Comparison of ENCODE assay signal across 8 cellular contexts in genomic region chr3:122245513-122246174, GRCh38.
DNase-seq lines count a peak whose midpoint lies in the region; ATAC-seq and TF ChIP-seq lines count a peak whose summit lies in the region.

No MANE protein-coding gene starts in this region.

- POLR2A ChIA-PET in CD8-positive, alpha-beta T cell (lab: Charles Lee): no interaction called here

- H3K27ac Mint-ChIP-seq in CD8-positive, alpha-beta T cell: no peak overlapping the region
- peak overlapping the region in 1 of 2 donors; percentile 72 for H3K27ac Mint-ChIP-seq in activated naive CD4-positive, alpha-beta T cell treated with anti-CD3 and anti-CD28 coated beads, Interleukin-2, amount 50 U/mL, for 72 hours

- H3K27me3 Mint-ChIP-seq in CD8-positive, alpha-beta T cell (ENCODE audit: low read depth): no peaks in the 10 kb centered on the region

- no peaks in the 10 kb centered on the region for H3K4me1 ChIP-seq in CD8-positive, alpha-beta T cell (ENCODE audit: insufficient read depth, low read length)
- no peaks in the 10 kb centered on the region for H3K4me1 ChIP-seq in muscle layer of duodenum (ENCODE audit: control insufficient read depth in 1 of 2, insufficient read depth in 2 of 2, low read length in 2 of 2)

- intact Hi-C loops in CD8-positive, alpha-beta T cell (cut with DNase I, micrococcal nuclease): no loop called here

- no peak for ATAC-seq in CD8-positive, alpha-beta T cell
- ATAC-seq in activated naive CD4-positive, alpha-beta T cell treated with anti-CD3 and anti-CD28 coated beads, Interleukin-2, amount 50 U/mL, for 72 hours: peak; percentile 67 to 81
- ATAC-seq in HG03025 (IDR thresholded peaks at IDR 0.05; ENCODE audit: low FRiP score, unreplicated experiment): no peak

- H3K9me3 Mint-ChIP-seq in CD8-positive, alpha-beta T cell: no peaks in the 10 kb centered on the region
- no peaks in the 10 kb centered on the region for H3K9me3 Mint-ChIP-seq in activated naive CD4-positive, alpha-beta T cell treated with anti-CD3 and anti-CD28 coated beads, Interleukin-2, amount 50 U/mL, for 72 hours

- peak; percentile 28 for TF ChIP-seq CTCF in CD8-positive, alpha-beta T cell (IDR thresholded peaks at IDR 0.05)

- H3K4me1 Mint-ChIP-seq in CD8-positive, alpha-beta T cell (ENCODE audit: low read depth): peaks cover 19% of the 10 kb centered on the region

- no peak overlapping the region for H3K4me3 ChIP-seq in CD8-positive, alpha-beta T cell (ENCODE audit: low read depth, low read length)
- peak overlapping the region in 1 of 2 donors; percentile 24 for H3K4me3 ChIP-seq in muscle layer of duodenum (ENCODE audit: low read depth in 1 of 2, low read length in 2 of 2)

- no peaks in the 10 kb centered on the region for H3K36me3 Mint-ChIP-seq in CD8-positive, alpha-beta T cell
- H3K36me3 Mint-ChIP-seq in activated naive CD4-positive, alpha-beta T cell treated with anti-CD3 and anti-CD28 coated beads, Interleukin-2, amount 50 U/mL, for 72 hours: no peaks in the 10 kb centered on the region

- no peaks in the 10 kb centered on the region for H3K9me3 ChIP-seq in CD8-positive, alpha-beta T cell (ENCODE audit: low read length)
- H3K9me3 ChIP-seq in muscle layer of duodenum (ENCODE audit: control insufficient read depth in 1 of 2, low read length in 2 of 2): no peaks in the 10 kb centered on the region

- no peaks in the 10 kb centered on the region for H3K36me3 ChIP-seq in CD8-positive, alpha-beta T cell (ENCODE audit: insufficient read depth, low read length)
- H3K36me3 ChIP-seq in muscle layer of duodenum (ENCODE audit: control insufficient read depth in 1 of 2, insufficient read depth in 2 of 2, low read length in 2 of 2): no peaks in the 10 kb centered on the region

- H3K27ac ChIP-seq in CD8-positive, alpha-beta T cell (ENCODE audit: low read depth, low read length): no peak overlapping the region
- H3K27ac ChIP-seq in muscle layer of duodenum (ENCODE audit: low read length): peak overlapping the region; percentile 36

- CTCF ChIA-PET in CD8-positive, alpha-beta T cell (lab: Charles Lee): no interaction called here

- no peak for DNase-seq in CD8-positive, alpha-beta T cell
- DNase-seq in HS-27A (ENCODE audit: low read depth) (peak; percentile 7), LoVo (ENCODE audit: low spot score) (no peak), NCI-H128 (lab: John Stamatoyannopoulos, UW; ENCODE audit: unreplicated experiment) (no peak), NCI-H1694 (lab: John Stamatoyannopoulos, UW) (no peak)
- DNase-seq in activated naive CD4-positive, alpha-beta T cell treated with anti-CD3 and anti-CD28 coated beads, Interleukin-2, amount 50 U/mL, for 72 hours (ENCODE audit: low spot score in 2 of 2): no peak

- H3K4me3 Mint-ChIP-seq in CD8-positive, alpha-beta T cell: peak overlapping the region; percentile 76

- H3K27me3 ChIP-seq in CD8-positive, alpha-beta T cell (ENCODE audit: insufficient read depth, low read length): no peaks in the 10 kb centered on the region
- H3K27me3 ChIP-seq in muscle layer of duodenum (ENCODE audit: low read depth, low read length): no peaks in the 10 kb centered on the region

Comparison
In these comparisons a context has a peak if more than half of its experiments do, and no peak if none do; other contexts are left out.
1. ATAC-seq: peak in activated naive CD4-positive, alpha-beta T cell treated with anti-CD3 and anti-CD28 coated beads, Interleukin-2, amount 50 U/mL, for 72 hours (2 of 2); none in CD8-positive, alpha-beta T cell (single experiment) and HG03025 (single experiment).